39 cellular contexts compared by ENCODE assay signal in genomic region chr4:189806506-189806905, GRCh38.
"Had no signal": no experiment of that assay in that cellular context is flagged by ENCODE, and none has a peak within 500 bp of the region (broad histone marks: within the 10 kb centered on the region; RNA-seq: fewer than 3 reads in every experiment).

No MANE protein-coding gene starts in this region.

- DNase-seq: activated effector memory CD4-positive, alpha-beta T cell treated with anti-CD3 and anti-CD28 coated beads, Interleukin-2, amount 50 U/mL, for 16 hours; activated effector memory CD4-positive, alpha-beta T cell treated with Interleukin-2 at 50 U/mL for 16 hours; activated gamma-delta T cell treated with Interleukin-2 at 50 U/mL for 16 hours; activated naive CD4-positive, alpha-beta T cell; activated naive CD4-positive, alpha-beta T cell treated with anti-CD3 and anti-CD28 coated beads for 36 hours; activated naive CD4-positive, alpha-beta T cell treated with anti-CD3 and anti-CD28 coated beads, Interleukin-2, amount 10 ng/mL, durations not matched to agents 7 days and 5 days; activated naive CD4-positive, alpha-beta T cell treated with anti-CD3 and anti-CD28 coated beads, Interleukin-2, amount 50 U/mL, for 16 hours; activated naive CD4-positive, alpha-beta T cell treated with Interleukin-2 at 50 U/mL for 16 hours; activated naive CD8-positive, alpha-beta T cell treated with anti-CD3 and anti-CD28 coated beads for 36 hours; activated naive CD8-positive, alpha-beta T cell treated with anti-CD3 and anti-CD28 coated beads, Interleukin-2, amount 10 ng/mL, durations not matched to agents 7 days and 5 days; activated naive CD8-positive, alpha-beta T cell treated with anti-CD3 and anti-CD28 coated beads, Interleukin-2, amount 50 U/mL, for 24 hours; activated T-cell treated with anti-CD3 and anti-CD28 coated beads, Interleukin-2, amount 50 U/mL, for 1 hour; activated T-cell treated with anti-CD3 and anti-CD28 coated beads, Interleukin-2, amount 50 U/mL, for 24 hours; activated T-cell treated with anti-CD3 and anti-CD28 coated beads, Interleukin-2, amount 50 U/mL, for 4 hours; activated T-cell treated with anti-CD3 and anti-CD28 coated beads, Interleukin-2, amount 50 U/mL, for 48 hours; activated T-cell treated with anti-CD3 and anti-CD28 coated beads, Interleukin-2, amount 50 U/mL, for 72 hours; adrenal gland; amniotic stem cell; amygdala; anterior cingulate cortex; aorta; body of pancreas; brain microvascular endothelial cell; caudate nucleus; central memory CD4-positive, alpha-beta T cell; cerebellar nuclear complex had no signal

- H3K9me3 ChIP-seq: adrenal gland, ascending aorta, body of pancreas had no signal

- H3K4me3 Mint-ChIP-seq: activated naive CD4-positive, alpha-beta T cell treated with anti-CD3 and anti-CD28 coated beads for 36 hours; activated naive CD4-positive, alpha-beta T cell treated with anti-CD3 and anti-CD28 coated beads, Interleukin-2, amount 10 ng/mL, durations not matched to agents 7 days and 5 days; activated naive CD4-positive, alpha-beta T cell treated with anti-CD3 and anti-CD28 coated beads, Interleukin-2, amount 50 U/mL, for 24 hours; activated naive CD8-positive, alpha-beta T cell; activated naive CD8-positive, alpha-beta T cell treated with anti-CD3 and anti-CD28 coated beads for 36 hours; activated naive CD8-positive, alpha-beta T cell treated with anti-CD3 and anti-CD28 coated beads, Interleukin-2, amount 10 ng/mL, durations not matched to agents 7 days and 5 days; activated naive CD8-positive, alpha-beta T cell treated with anti-CD3 and anti-CD28 coated beads, Interleukin-2, amount 50 U/mL, for 24 hours; activated T-cell treated with anti-CD3 and anti-CD28 coated beads, Interleukin-2, amount 50 U/mL, for 24 hours; activated T-cell treated with anti-CD3 and anti-CD28 coated beads, Interleukin-2, amount 50 U/mL, for 4 hours; activated T-cell treated with anti-CD3 and anti-CD28 coated beads, Interleukin-2, amount 50 U/mL, for 72 hours; activated T-helper 1 cell treated with anti-CD3 and anti-CD28 coated beads, Interleukin-12 subunit alpha, Interleukin-12 subunit beta, Interleukin-2, Interleukin-4 antibody, amounts not matched to agents 30 ng/mL and 10 ng/mL and 1 ng/mL, durations not matched to agents 14 hours and 24 hours and 36 hours; activated T-helper 17 cell treated with anti-CD3 and anti-CD28 coated beads, Interleukin-2, amount 50 U/mL, for 72 hours; brain; central memory CD8-positive, alpha-beta T cell had no signal

- H3K4me3 ChIP-seq: adrenal gland, ascending aorta, body of pancreas, breast epithelium, cardiac muscle cell had no signal

- H3K4me1 ChIP-seq: adrenal gland, ascending aorta, body of pancreas, breast epithelium had no signal

- ATAC-seq: activated naive CD4-positive, alpha-beta T cell treated with anti-CD3 and anti-CD28 coated beads, Interleukin-2, amount 50 U/mL, for 72 hours; activated naive CD8-positive, alpha-beta T cell treated with anti-CD3 and anti-CD28 coated beads, Interleukin-2, amount 50 U/mL, for 24 hours; activated T-cell treated with anti-CD3 and anti-CD28 coated beads, Interleukin-2, amount 50 U/mL, for 4 hours; activated T-cell treated with anti-CD3 and anti-CD28 coated beads, Interleukin-2, amount 50 U/mL, for 72 hours; activated T-helper 17 cell treated with anti-CD3 and anti-CD28 coated beads, Interleukin-2, amount 50 U/mL, for 72 hours; body of pancreas had no signal

- H3K36me3 Mint-ChIP-seq: activated naive CD4-positive, alpha-beta T cell treated with anti-CD3 and anti-CD28 coated beads, Interleukin-2, amount 10 ng/mL, durations not matched to agents 7 days and 5 days; activated naive CD4-positive, alpha-beta T cell treated with anti-CD3 and anti-CD28 coated beads, Interleukin-2, amount 50 U/mL, for 24 hours had no signal

- H3K27me3 ChIP-seq: adrenal gland, ascending aorta, body of pancreas, brain microvascular endothelial cell, breast epithelium, cardiac muscle cell had no signal

- H3K27ac ChIP-seq: adrenal gland, ascending aorta, body of pancreas, brain microvascular endothelial cell, breast epithelium, cardiac muscle cell had no signal

- FAIRE-seq: astrocyte, bronchial epithelial cell had no signal

- H3K27ac Mint-ChIP-seq: activated naive CD4-positive, alpha-beta T cell treated with anti-CD3 and anti-CD28 coated beads for 36 hours; activated naive CD4-positive, alpha-beta T cell treated with anti-CD3 and anti-CD28 coated beads, Interleukin-2, amount 10 ng/mL, durations not matched to agents 7 days and 5 days; activated naive CD4-positive, alpha-beta T cell treated with anti-CD3 and anti-CD28 coated beads, Interleukin-2, amount 50 U/mL, for 24 hours; activated naive CD4-positive, alpha-beta T cell treated with anti-CD3 and anti-CD28 coated beads, Interleukin-2, amount 50 U/mL, for 72 hours; activated naive CD8-positive, alpha-beta T cell; activated naive CD8-positive, alpha-beta T cell treated with anti-CD3 and anti-CD28 coated beads for 36 hours; activated naive CD8-positive, alpha-beta T cell treated with anti-CD3 and anti-CD28 coated beads, Interleukin-2, amount 10 ng/mL, durations not matched to agents 7 days and 5 days; activated naive CD8-positive, alpha-beta T cell treated with anti-CD3 and anti-CD28 coated beads, Interleukin-2, amount 50 U/mL, for 24 hours; activated T-cell treated with anti-CD3 and anti-CD28 coated beads, Interleukin-2, amount 50 U/mL, for 24 hours; activated T-cell treated with anti-CD3 and anti-CD28 coated beads, Interleukin-2, amount 50 U/mL, for 72 hours; activated T-helper 1 cell treated with anti-CD3 and anti-CD28 coated beads, Interleukin-12 subunit alpha, Interleukin-12 subunit beta, Interleukin-2, Interleukin-4 antibody, amounts not matched to agents 30 ng/mL and 10 ng/mL and 1 ng/mL, durations not matched to agents 14 hours and 24 hours and 36 hours; activated T-helper 17 cell treated with anti-CD3 and anti-CD28 coated beads, Interleukin-2, amount 50 U/mL, for 72 hours; activated T-helper 2 cell treated with anti-CD3 and anti-CD28 coated beads, Interferon-gamma antibody, Interleukin-2, Interleukin-4, amounts not matched to agents 10 μg/mL and 5 μg/mL and 100 μg/mL, durations not matched to agents 14 hours and 24 hours and 36 hours; brain had no signal

- H3K4me1 Mint-ChIP-seq: activated naive CD4-positive, alpha-beta T cell treated with anti-CD3 and anti-CD28 coated beads, Interleukin-2, amount 10 ng/mL, durations not matched to agents 7 days and 5 days; activated naive CD4-positive, alpha-beta T cell treated with anti-CD3 and anti-CD28 coated beads, Interleukin-2, amount 50 U/mL, for 24 hours; activated naive CD8-positive, alpha-beta T cell treated with anti-CD3 and anti-CD28 coated beads for 36 hours; activated naive CD8-positive, alpha-beta T cell treated with anti-CD3 and anti-CD28 coated beads, Interleukin-2, amount 10 ng/mL, durations not matched to agents 7 days and 5 days; activated naive CD8-positive, alpha-beta T cell treated with anti-CD3 and anti-CD28 coated beads, Interleukin-2, amount 50 U/mL, for 24 hours; brain; central memory CD8-positive, alpha-beta T cell had no signal

- H3K27me3 Mint-ChIP-seq: activated naive CD4-positive, alpha-beta T cell treated with anti-CD3 and anti-CD28 coated beads, Interleukin-2, amount 10 ng/mL, durations not matched to agents 7 days and 5 days; activated T-helper 17 cell treated with anti-CD3 and anti-CD28 coated beads, Interleukin-2, amount 50 U/mL, for 72 hours; brain; central memory CD8-positive, alpha-beta T cell had no signal

- H3K36me3 ChIP-seq: adrenal gland, ascending aorta, brain microvascular endothelial cell, breast epithelium, cardiac muscle cell had no signal
